Comparison of ENCODE assay signal across 16 cellular contexts in genomic region chr3:78666458-78666800, GRCh38.
DNase-seq lines count a peak whose midpoint lies in the region; ATAC-seq, FAIRE-seq and TF ChIP-seq lines count a peak whose summit lies in the region.
"Had no signal": no experiment of that assay in that cellular context is flagged by ENCODE, and none has a peak within 500 bp of the region (broad histone marks: within the 10 kb centered on the region; RNA-seq: fewer than 3 reads in every experiment).

No MANE protein-coding gene starts in this region.

- H3K79me2 ChIP-seq in fibroblast of lung (ENCODE audit: control insufficient read depth, insufficient read depth, low read length) = no peaks in the 10 kb centered on the region

- H3K36me3 ChIP-seq in fibroblast of lung (ENCODE audit: control insufficient read depth, insufficient read depth, low read length) (peaks cover 1% of the 10 kb centered on the region), skeletal muscle satellite cell (ENCODE audit: insufficient read depth, low read length) (no peaks in the 10 kb centered on the region), pancreas (no peaks in the 10 kb centered on the region)
- H3K36me3 ChIP-seq: transverse colon had no signal

- H3K9ac ChIP-seq in fibroblast of lung (ENCODE audit: insufficient read depth, low read length) (no peak overlapping the region), skeletal muscle satellite cell (ENCODE audit: low read depth, low read length) (no peak overlapping the region)

- H2AFZ ChIP-seq in fibroblast of lung (ENCODE audit: low read length) = no peak overlapping the region

- no peaks in the 10 kb centered on the region for H4K20me1 ChIP-seq in fibroblast of lung (ENCODE audit: control insufficient read depth, extremely low read depth, insufficient read depth, low read length)

- H3K4me2 ChIP-seq in fibroblast of lung (ENCODE audit: extremely low read depth, insufficient read depth, low read length) (no peak overlapping the region), skeletal muscle satellite cell (ENCODE audit: low read length) (peak overlapping the region; percentile 40)

- H3K4me1 ChIP-seq in fibroblast of lung (ENCODE audit: control insufficient read depth, extremely low read depth, insufficient read depth, low read length) (no peaks in the 10 kb centered on the region), skeletal muscle satellite cell (ENCODE audit: control insufficient read depth, insufficient read depth, low read length) (peaks cover 9% of the 10 kb centered on the region), pancreas (no peaks in the 10 kb centered on the region)
- H3K4me1 ChIP-seq: transverse colon had no signal

- DNase-seq in HFF-Myc (ENCODE audit: extremely low read depth, low read depth) (peak; percentile 21), fibroblast of lung (ENCODE audit: low read depth in 2 of 2) (peak; percentile 27 to 81), NOMO-1 (lab: John Stamatoyannopoulos, UW; ENCODE audit: unreplicated experiment in 2 of 2) (no peak), pancreas (no peak)
- DNase-seq: activated CD4-positive, alpha-beta T cell treated with anti-CD3 and anti-CD28 coated beads, Interleukin-2, amount 10 ng/mL, durations not matched to agents 7 days and 5 days; activated naive CD4-positive, alpha-beta T cell treated with anti-CD3 and anti-CD28 coated beads, Interleukin-2, amount 50 U/mL, for 16 hours; caudate nucleus; NCI-H1417; Right ventricle myocardium superior; transverse colon had no signal

- no peak for FAIRE-seq in pancreas (lab: Jason Lieb, UNC)
- FAIRE-seq: GM12878, islet of Langerhans, K562 had no signal

- WGBS in pancreas, 2 donors = 29 to 50% methylated on average over 1 of the region's 1 CpG

- H3K27me3 ChIP-seq in fibroblast of lung (ENCODE audit: control insufficient read depth, insufficient read depth, low read length) = no peaks in the 10 kb centered on the region
- H3K27me3 ChIP-seq in skeletal muscle satellite cell (ENCODE audit: control insufficient read depth, insufficient read depth, low read length) = no peaks in the 10 kb centered on the region
- no peaks in the 10 kb centered on the region for H3K27me3 ChIP-seq in pancreas
- H3K27me3 ChIP-seq: transverse colon had no signal

- H3K9me3 ChIP-seq in fibroblast of lung (ENCODE audit: control insufficient read depth, insufficient read depth, low read depth, low read length) = no peaks in the 10 kb centered on the region
- H3K9me3 ChIP-seq in skeletal muscle satellite cell (replicated peaks; ENCODE audit: low read length) = no peaks in the 10 kb centered on the region
- no peaks in the 10 kb centered on the region for H3K9me3 ChIP-seq in pancreas
- H3K9me3 ChIP-seq: transverse colon had no signal

- intact Hi-C loops in pancreas (cut with DNase I) = no loop called here

- H3K4me3 ChIP-seq in HFF-Myc (replicated peaks; ENCODE audit: low read depth, low read length) (no peak overlapping the region), fibroblast of lung (replicated peaks in 1 of 4; ENCODE audit: control extremely low read depth in 1 of 4, insufficient read depth in 1 of 4, low read depth in 3 of 4, low read length in 4 of 4) (no peak overlapping the region), skeletal muscle satellite cell (ENCODE audit: low read length) (no peak overlapping the region), pancreas (no peak overlapping the region)
- H3K4me3 ChIP-seq: GM12878, K562, transverse colon had no signal

- TF ChIP-seq CTCF in HFF-Myc (IDR thresholded peaks at IDR 0.05; ENCODE audit: low read depth, low read length, missing control alignments) = no peak
- no peak for TF ChIP-seq CTCF in fibroblast of lung (conservative IDR thresholded peaks at IDR 0.05 in 1 of 2, IDR thresholded peaks at IDR 0.05 in 1 of 2; ENCODE audit: low read depth in 1 of 2, low read length in 2 of 2)
- no peak for TF ChIP-seq CTCF in pancreas (IDR thresholded peaks at IDR 0.05)

- ATAC-seq in SK-N-SH treated with all-trans-retinoic acid at 6 μM for 48 hours (peak; percentile 58), GM19397 (IDR thresholded peaks at IDR 0.05; ENCODE audit: unreplicated experiment) (no peak), pancreas (no peak)
- ATAC-seq: GM12878, K562 had no signal

- H3K27ac ChIP-seq in fibroblast of lung (ENCODE audit: insufficient read depth, low read length) = no peak overlapping the region
- H3K27ac ChIP-seq in pancreas = no peak overlapping the region
- H3K27ac ChIP-seq: transverse colon had no signal

TF ChIP-seq in SK-N-SH treated with all-trans-retinoic acid at 6 μM for 48 hours, 23 proteins besides CTCF, POLR2A, EP300 and RAD21:
- no peak for TF ChIP-seq ZFP3 (CRISPR knock-in tag; IDR thresholded peaks at IDR 0.05)
- TF ChIP-seq TOX (CRISPR knock-in tag; IDR thresholded peaks at IDR 0.05; ENCODE audit: borderline replicate concordance) = no peak
- no peak for TF ChIP-seq OSR1 (CRISPR knock-in tag; IDR thresholded peaks at IDR 0.05)
- no peak for TF ChIP-seq TSHZ2 (CRISPR knock-in tag; IDR thresholded peaks at IDR 0.05)
- TF ChIP-seq ZFP30 (CRISPR knock-in tag; IDR thresholded peaks at IDR 0.05) = no peak
- TF ChIP-seq ISL1 (CRISPR knock-in tag; IDR thresholded peaks at IDR 0.05) = no peak
- TF ChIP-seq PPARA (CRISPR knock-in tag; IDR thresholded peaks at IDR 0.05; ENCODE audit: borderline replicate concordance) = no peak
- no peak for TF ChIP-seq RARB (CRISPR knock-in tag; IDR thresholded peaks at IDR 0.05)

Comparison
In these comparisons a context has a peak if more than half of its experiments do, and no peak if none do; other contexts are left out.
1. DNase-seq: peak in HFF-Myc (single experiment) and fibroblast of lung (2 of 2); none in NOMO-1 (0 of 2) and pancreas (0 of 6).